17 cellular contexts compared by ENCODE assay signal in the genomic region with DNA sequence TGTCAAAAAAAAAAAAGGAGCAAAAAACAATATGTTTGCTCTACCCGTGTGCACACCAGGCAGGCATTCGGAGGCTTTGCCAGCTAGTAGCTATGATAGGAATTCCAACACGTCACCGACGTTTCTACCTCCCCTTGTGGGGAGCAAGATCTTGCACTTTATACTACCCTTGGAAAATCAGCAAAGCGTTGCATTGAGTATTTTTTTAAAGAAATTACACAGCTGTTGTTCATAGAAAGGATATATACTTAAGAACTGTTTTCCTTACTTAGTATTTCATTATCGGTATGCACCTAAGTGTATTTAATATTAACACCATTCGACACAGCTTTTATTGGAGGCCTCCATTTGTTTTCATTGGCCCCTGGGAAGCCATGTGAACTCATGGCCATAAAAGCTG.
DNase-seq lines count a peak whose midpoint lies in the region; ATAC-seq and TF ChIP-seq lines count a peak whose summit lies in the region.
"Had no signal": no experiment of that assay in that cellular context is flagged by ENCODE, and none has a peak within 500 bp of the region (broad histone marks: within the 10 kb centered on the region; RNA-seq: fewer than 3 reads in every experiment).

No MANE protein-coding gene starts in this region.

- peak overlapping the region; percentile 52; the same call in 1 of the 2 replicates for H3K27ac ChIP-seq in VCaP
- no peak overlapping the region for H3K27ac ChIP-seq in neural progenitor cell
- H3K27ac ChIP-seq: HL-60 had no signal

- no peak overlapping the region for H3K4me3 ChIP-seq in neural progenitor cell
- H3K4me3 ChIP-seq: GM12878, K562 had no signal

- H3K9me3 Mint-ChIP-seq in neural progenitor cell: peaks cover under 1% of the 10 kb centered on the region
- H3K9me3 Mint-ChIP-seq: CD8-positive, alpha-beta T cell had no signal

- H3K36me3 Mint-ChIP-seq in neural progenitor cell: no peaks in the 10 kb centered on the region
- H3K36me3 Mint-ChIP-seq: CD14-positive monocyte; CD8-positive, alpha-beta T cell had no signal

- no peak overlapping the region for H3K9ac ChIP-seq in neural progenitor cell

- no peaks in the 10 kb centered on the region for H3F3A ChIP-seq in neural progenitor cell (ENCODE audit: low read depth)

- ATAC-seq in GM18867 (IDR thresholded peaks at IDR 0.05; ENCODE audit: unreplicated experiment): no peak
- no peak for ATAC-seq in GM18520 (IDR thresholded peaks at IDR 0.05; ENCODE audit: unreplicated experiment)
- ATAC-seq: CD8-positive, alpha-beta T cell; GM12878; K562 had no signal

- DNase-seq in ACHN: peak; percentile 63
- DNase-seq in kidney glomerular epithelial cell (lab: John Stamatoyannopoulos, UW): peak; percentile 96
- no peak for DNase-seq in neural progenitor cell (ENCODE audit: low spot score)
- DNase-seq in mucosa of gallbladder (ENCODE audit: low spot score): no peak
- DNase-seq in NCI-H1105 treated with DMSO at 0.1 percent for 48 hours (lab: John Stamatoyannopoulos, UW): no peak
- DNase-seq: BE2C; CD8-positive, alpha-beta T cell; COR-L47; GOT3; H9 had no signal

- in situ Hi-C loops in ACHN (cut with HindIII; ENCODE audit: low pct_ligation_motif_present, low pct_unique_long_range_greater_than_20kb, low sequenced_read_pairs): no loop called here

- peaks cover 17% of the 10 kb centered on the region for H3K4me1 ChIP-seq in neural progenitor cell
- H3K4me1 ChIP-seq: BE2C had no signal

- H2AFZ ChIP-seq in neural progenitor cell (replicated peaks): peak overlapping the region; percentile 57

- H3K4me2 ChIP-seq in neural progenitor cell: no peak overlapping the region

- no peaks in the 10 kb centered on the region for H4K20me1 ChIP-seq in neural progenitor cell (ENCODE audit: low read depth)

- no peaks in the 10 kb centered on the region for H3K79me2 ChIP-seq in neural progenitor cell (ENCODE audit: low read depth)

- no peaks in the 10 kb centered on the region for H3K27me3 ChIP-seq in neural progenitor cell
- H3K27me3 ChIP-seq: BE2C had no signal

- TF ChIP-seq CTCF in VCaP (conservative IDR thresholded peaks at IDR 0.05): no peak
- TF ChIP-seq CTCF in neural progenitor cell (IDR thresholded peaks at IDR 0.05): no peak

- H3K27ac Mint-ChIP-seq in neural progenitor cell: no peak overlapping the region
- H3K27ac Mint-ChIP-seq: CD14-positive monocyte; CD8-positive, alpha-beta T cell; H9 had no signal

- peaks cover 2% of the 10 kb centered on the region for H3K27me3 Mint-ChIP-seq in neural progenitor cell (ENCODE audit: insufficient read depth, low read depth)

- H3K9me3 ChIP-seq in neural progenitor cell (ENCODE audit: low read depth): no peaks in the 10 kb centered on the region
- H3K9me3 ChIP-seq: BE2C had no signal

- no peaks in the 10 kb centered on the region for H3K36me3 ChIP-seq in neural progenitor cell
- H3K36me3 ChIP-seq: BE2C had no signal

- H3K4me1 Mint-ChIP-seq in neural progenitor cell: no peaks in the 10 kb centered on the region
- H3K4me1 Mint-ChIP-seq: H9 had no signal

- H3K4me3 Mint-ChIP-seq in neural progenitor cell: no peak overlapping the region
- H3K4me3 Mint-ChIP-seq: CD14-positive monocyte; CD8-positive, alpha-beta T cell; H9 had no signal

Comparison
In these comparisons a context has a peak if more than half of its experiments do, and no peak if none do; other contexts are left out.
1. DNase-seq: peak in ACHN (single experiment) and kidney glomerular epithelial cell (single experiment); none in neural progenitor cell (single experiment), mucosa of gallbladder (single experiment) and NCI-H1105 treated with DMSO at 0.1 percent for 48 hours (single experiment).